1 cellular context compared by ENCODE assay signal in the genomic region with DNA sequence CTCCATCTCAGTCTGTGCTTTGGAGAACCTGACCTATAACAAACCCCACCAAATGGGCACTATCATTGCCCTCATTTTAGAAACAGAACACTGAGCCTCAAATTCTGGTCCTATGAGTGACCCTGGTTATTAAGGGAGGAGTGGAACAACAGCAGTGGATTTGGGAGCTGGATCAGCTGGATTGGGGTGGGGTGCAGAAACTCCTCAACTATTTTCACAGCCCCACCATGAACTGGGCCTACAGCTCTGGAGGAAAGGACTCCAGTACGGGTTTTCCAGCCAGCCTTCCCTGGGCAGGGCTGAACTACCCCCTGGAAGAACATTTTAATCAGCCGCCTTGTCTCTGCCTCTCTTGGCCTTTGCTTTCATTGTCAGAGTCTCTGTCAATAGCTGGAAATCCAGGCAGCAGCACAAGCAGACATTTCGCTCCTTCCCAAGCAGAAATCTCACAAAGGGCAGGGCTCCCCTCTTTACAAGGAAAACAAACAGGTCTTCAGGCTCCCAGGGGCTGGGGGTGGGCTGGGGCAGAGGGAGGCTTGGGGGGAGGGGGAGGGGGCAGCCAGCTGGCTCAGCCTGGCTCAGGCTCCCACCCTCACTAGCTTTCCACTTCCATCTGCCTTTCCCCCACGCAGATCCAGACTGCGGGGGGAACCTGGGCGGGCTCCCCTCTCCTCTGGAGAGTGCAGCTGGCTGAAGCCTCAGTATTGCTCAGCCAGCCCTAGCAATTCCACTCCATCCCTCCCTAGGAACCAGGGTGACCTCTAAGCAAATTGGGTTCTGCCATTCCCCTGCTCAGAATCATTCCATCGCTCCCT.
TF ChIP-seq lines count a peak whose summit lies in the region.

No MANE protein-coding gene starts in this region.

TF ChIP-seq in HEK293, 187 proteins besides CTCF, POLR2A, EP300 and RAD21 (continued from another document and continues in another):
- peak; percentile 58; the same call in 1 of the 2 replicates for TF ChIP-seq ZNF394 (tag by site-specific recombination; IDR thresholded peaks at IDR 0.05; ENCODE audit: borderline replicate concordance)
- no peak for TF ChIP-seq ZNF155 (tag by site-specific recombination; IDR thresholded peaks at IDR 0.05)
- peak; percentile 38; the same call in 1 of the 2 replicates for TF ChIP-seq ZFP3 (tag by site-specific recombination; IDR thresholded peaks at IDR 0.05; ENCODE audit: low read depth)
- no peak; the same call in 1 of the 2 replicates for TF ChIP-seq GFI1B (tag by site-specific recombination; IDR thresholded peaks at IDR 0.05)
- no peak for TF ChIP-seq ZNF658 (tag by site-specific recombination; IDR thresholded peaks at IDR 0.05)
- TF ChIP-seq ZNF426 (tag by site-specific recombination; IDR thresholded peaks at IDR 0.05), result no peak
- TF ChIP-seq ZNF549 (tag by site-specific recombination; IDR thresholded peaks at IDR 0.05), result no peak
- no peak for TF ChIP-seq BCL11A (tag by site-specific recombination; IDR thresholded peaks at IDR 0.05; ENCODE audit: low read depth)
- peak; percentile 86; the same call in 1 of the 2 replicates for TF ChIP-seq ZNF660 (tag by site-specific recombination; IDR thresholded peaks at IDR 0.05)
- TF ChIP-seq, protein P1, sequence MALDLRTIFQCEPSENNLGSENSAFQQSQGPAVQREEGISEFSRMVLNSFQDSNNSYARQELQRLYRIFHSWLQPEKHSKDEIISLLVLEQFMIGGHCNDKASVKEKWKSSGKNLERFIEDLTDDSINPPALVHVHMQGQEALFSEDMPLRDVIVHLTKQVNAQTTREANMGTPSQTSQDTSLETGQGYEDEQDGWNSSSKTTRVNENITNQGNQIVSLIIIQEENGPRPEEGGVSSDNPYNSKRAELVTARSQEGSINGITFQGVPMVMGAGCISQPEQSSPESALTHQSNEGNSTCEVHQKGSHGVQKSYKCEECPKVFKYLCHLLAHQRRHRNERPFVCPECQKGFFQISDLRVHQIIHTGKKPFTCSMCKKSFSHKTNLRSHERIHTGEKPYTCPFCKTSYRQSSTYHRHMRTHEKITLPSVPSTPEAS (tag by site-specific recombination; IDR thresholded peaks at IDR 0.05), result peak; percentile 34; the same call in 1 of the 2 replicates
- no peak for TF ChIP-seq GLI2 (tag by site-specific recombination; IDR thresholded peaks at IDR 0.05; ENCODE audit: borderline replicate concordance, low read depth)
- TF ChIP-seq ZNF121 (tag by site-specific recombination; IDR thresholded peaks at IDR 0.05), result no peak
- no peak for TF ChIP-seq ZNF239 (tag by site-specific recombination; IDR thresholded peaks at IDR 0.05)
- TF ChIP-seq ZNF354C (tag by site-specific recombination; IDR thresholded peaks at IDR 0.05; ENCODE audit: borderline replicate concordance, low read depth), result no peak
- no peak for TF ChIP-seq ZNF138 (tag by site-specific recombination; IDR thresholded peaks at IDR 0.05; ENCODE audit: borderline replicate concordance)
- TF ChIP-seq, protein P2, sequence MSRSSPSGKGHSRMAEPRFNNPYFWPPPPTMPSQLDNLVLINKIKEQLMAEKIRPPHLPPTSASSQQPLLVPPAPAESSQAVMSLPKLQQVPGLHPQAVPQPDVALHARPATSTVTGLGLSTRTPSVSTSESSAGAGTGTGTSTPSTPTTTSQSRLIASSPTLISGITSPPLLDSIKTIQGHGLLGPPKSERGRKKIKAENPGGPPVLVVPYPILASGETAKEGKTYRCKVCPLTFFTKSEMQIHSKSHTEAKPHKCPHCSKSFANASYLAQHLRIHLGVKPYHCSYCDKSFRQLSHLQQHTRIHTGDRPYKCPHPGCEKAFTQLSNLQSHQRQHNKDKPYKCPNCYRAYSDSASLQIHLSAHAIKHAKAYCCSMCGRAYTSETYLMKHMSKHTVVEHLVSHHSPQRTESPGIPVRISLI (tag by site-specific recombination; IDR thresholded peaks at IDR 0.05), result 0 out of 2 replicates have a peak, but pooled peaks have one; percentile 69
- TF ChIP-seq ZSCAN16 (tag by site-specific recombination; IDR thresholded peaks at IDR 0.05), result no peak
- TF ChIP-seq ZNF555 (tag by site-specific recombination; conservative IDR thresholded peaks at IDR 0.05), result no peak
- no peak for TF ChIP-seq SCRT2 (tag by site-specific recombination; IDR thresholded peaks at IDR 0.05)
- TF ChIP-seq, protein P3, sequence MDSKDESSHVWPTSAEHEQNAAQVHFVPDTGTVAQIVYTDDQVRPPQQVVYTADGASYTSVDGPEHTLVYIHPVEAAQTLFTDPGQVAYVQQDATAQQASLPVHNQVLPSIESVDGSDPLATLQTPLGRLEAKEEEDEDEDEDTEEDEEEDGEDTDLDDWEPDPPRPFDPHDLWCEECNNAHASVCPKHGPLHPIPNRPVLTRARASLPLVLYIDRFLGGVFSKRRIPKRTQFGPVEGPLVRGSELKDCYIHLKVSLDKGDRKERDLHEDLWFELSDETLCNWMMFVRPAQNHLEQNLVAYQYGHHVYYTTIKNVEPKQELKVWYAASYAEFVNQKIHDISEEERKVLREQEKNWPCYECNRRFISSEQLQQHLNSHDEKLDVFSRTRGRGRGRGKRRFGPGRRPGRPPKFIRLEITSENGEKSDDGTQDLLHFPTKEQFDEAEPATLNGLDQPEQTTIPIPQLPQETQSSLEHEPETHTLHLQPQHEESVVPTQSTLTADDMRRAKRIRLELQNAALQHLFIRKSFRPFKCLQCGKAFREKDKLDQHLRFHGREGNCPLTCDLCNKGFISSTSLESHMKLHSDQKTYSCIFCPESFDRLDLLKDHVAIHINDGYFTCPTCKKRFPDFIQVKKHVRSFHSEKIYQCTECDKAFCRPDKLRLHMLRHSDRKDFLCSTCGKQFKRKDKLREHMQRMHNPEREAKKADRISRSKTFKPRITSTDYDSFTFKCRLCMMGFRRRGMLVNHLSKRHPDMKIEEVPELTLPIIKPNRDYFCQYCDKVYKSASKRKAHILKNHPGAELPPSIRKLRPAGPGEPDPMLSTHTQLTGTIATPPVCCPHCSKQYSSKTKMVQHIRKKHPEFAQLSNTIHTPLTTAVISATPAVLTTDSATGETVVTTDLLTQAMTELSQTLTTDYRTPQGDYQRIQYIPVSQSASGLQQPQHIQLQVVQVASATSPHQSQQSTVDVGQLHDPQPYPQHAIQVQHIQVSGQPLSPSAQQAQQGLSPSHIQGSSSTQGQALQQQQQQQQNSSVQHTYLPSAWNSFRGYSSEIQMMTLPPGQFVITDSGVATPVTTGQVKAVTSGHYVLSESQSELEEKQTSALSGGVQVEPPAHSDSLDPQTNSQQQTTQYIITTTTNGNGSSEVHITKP (tag by site-specific recombination; IDR thresholded peaks at IDR 0.05), result peak; percentile 96
- no peak for TF ChIP-seq ZNF621 (tag by site-specific recombination; IDR thresholded peaks at IDR 0.05)
- TF ChIP-seq ZNF571 (tag by site-specific recombination; IDR thresholded peaks at IDR 0.05), result no peak
- no peak for TF ChIP-seq PRDM1 (tag by site-specific recombination; IDR thresholded peaks at IDR 0.05)
- TF ChIP-seq, protein P4, sequence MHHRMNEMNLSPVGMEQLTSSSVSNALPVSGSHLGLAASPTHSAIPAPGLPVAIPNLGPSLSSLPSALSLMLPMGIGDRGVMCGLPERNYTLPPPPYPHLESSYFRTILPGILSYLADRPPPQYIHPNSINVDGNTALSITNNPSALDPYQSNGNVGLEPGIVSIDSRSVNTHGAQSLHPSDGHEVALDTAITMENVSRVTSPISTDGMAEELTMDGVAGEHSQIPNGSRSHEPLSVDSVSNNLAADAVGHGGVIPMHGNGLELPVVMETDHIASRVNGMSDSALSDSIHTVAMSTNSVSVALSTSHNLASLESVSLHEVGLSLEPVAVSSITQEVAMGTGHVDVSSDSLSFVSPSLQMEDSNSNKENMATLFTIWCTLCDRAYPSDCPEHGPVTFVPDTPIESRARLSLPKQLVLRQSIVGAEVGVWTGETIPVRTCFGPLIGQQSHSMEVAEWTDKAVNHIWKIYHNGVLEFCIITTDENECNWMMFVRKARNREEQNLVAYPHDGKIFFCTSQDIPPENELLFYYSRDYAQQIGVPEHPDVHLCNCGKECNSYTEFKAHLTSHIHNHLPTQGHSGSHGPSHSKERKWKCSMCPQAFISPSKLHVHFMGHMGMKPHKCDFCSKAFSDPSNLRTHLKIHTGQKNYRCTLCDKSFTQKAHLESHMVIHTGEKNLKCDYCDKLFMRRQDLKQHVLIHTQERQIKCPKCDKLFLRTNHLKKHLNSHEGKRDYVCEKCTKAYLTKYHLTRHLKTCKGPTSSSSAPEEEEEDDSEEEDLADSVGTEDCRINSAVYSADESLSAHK (tag by site-specific recombination; IDR thresholded peaks at IDR 0.05), result peak; percentile 53; the same call in 1 of the 2 replicates
- no peak for TF ChIP-seq ZNF623 (tag by site-specific recombination; IDR thresholded peaks at IDR 0.05)
- TF ChIP-seq ZNF350 (tag by site-specific recombination; IDR thresholded peaks at IDR 0.05), result no peak
- no peak for TF ChIP-seq ZNF292 (tag by site-specific recombination; IDR thresholded peaks at IDR 0.05; ENCODE audit: borderline replicate concordance, low read depth)
- TF ChIP-seq SP3 (tag by site-specific recombination; IDR thresholded peaks at IDR 0.05), result no peak; the same call in 1 of the 2 replicates
- TF ChIP-seq ZNF707 (tag by site-specific recombination; IDR thresholded peaks at IDR 0.05), result no peak
- TF ChIP-seq, protein P5, sequence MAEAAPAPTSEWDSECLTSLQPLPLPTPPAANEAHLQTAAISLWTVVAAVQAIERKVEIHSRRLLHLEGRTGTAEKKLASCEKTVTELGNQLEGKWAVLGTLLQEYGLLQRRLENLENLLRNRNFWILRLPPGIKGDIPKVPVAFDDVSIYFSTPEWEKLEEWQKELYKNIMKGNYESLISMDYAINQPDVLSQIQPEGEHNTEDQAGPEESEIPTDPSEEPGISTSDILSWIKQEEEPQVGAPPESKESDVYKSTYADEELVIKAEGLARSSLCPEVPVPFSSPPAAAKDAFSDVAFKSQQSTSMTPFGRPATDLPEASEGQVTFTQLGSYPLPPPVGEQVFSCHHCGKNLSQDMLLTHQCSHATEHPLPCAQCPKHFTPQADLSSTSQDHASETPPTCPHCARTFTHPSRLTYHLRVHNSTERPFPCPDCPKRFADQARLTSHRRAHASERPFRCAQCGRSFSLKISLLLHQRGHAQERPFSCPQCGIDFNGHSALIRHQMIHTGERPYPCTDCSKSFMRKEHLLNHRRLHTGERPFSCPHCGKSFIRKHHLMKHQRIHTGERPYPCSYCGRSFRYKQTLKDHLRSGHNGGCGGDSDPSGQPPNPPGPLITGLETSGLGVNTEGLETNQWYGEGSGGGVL (tag by site-specific recombination; IDR thresholded peaks at IDR 0.05), result peak; percentile 94
- TF ChIP-seq GLI4 (tag by site-specific recombination; IDR thresholded peaks at IDR 0.05), result no peak
- no peak for TF ChIP-seq SCRT1 (tag by site-specific recombination; IDR thresholded peaks at IDR 0.05; ENCODE audit: borderline replicate concordance)
- TF ChIP-seq ZNF2 (tag by site-specific recombination; IDR thresholded peaks at IDR 0.05), result 0 out of 2 replicates have a peak, but pooled peaks have one; percentile 63
- TF ChIP-seq ZNF530 (tag by site-specific recombination; IDR thresholded peaks at IDR 0.05; ENCODE audit: low read depth), result no peak
- TF ChIP-seq ZNF76 (tag by site-specific recombination; IDR thresholded peaks at IDR 0.05; ENCODE audit: borderline replicate concordance, low read depth), result no peak
- peak; percentile 92 for TF ChIP-seq ZNF561 (tag by site-specific recombination; IDR thresholded peaks at IDR 0.05; ENCODE audit: borderline replicate concordance)
- TF ChIP-seq SP7 (tag by site-specific recombination; IDR thresholded peaks at IDR 0.05), result peak; percentile 82
- 0 out of 2 replicates have a peak, but pooled peaks have one; percentile 15 for TF ChIP-seq ZNF768 (tag by site-specific recombination; IDR thresholded peaks at IDR 0.05)
- peak; percentile 93 for TF ChIP-seq ZNF184 (tag by site-specific recombination; IDR thresholded peaks at IDR 0.05)
- peak; percentile 77 for TF ChIP-seq GLIS2 (tag by site-specific recombination; IDR thresholded peaks at IDR 0.05)
- TF ChIP-seq YY2 (tag by site-specific recombination; IDR thresholded peaks at IDR 0.05), result no peak
- TF ChIP-seq ZNF791 (tag by site-specific recombination; IDR thresholded peaks at IDR 0.05), result no peak
- no peak for TF ChIP-seq ZSCAN23 (tag by site-specific recombination; IDR thresholded peaks at IDR 0.05)
- TF ChIP-seq, protein P6, sequence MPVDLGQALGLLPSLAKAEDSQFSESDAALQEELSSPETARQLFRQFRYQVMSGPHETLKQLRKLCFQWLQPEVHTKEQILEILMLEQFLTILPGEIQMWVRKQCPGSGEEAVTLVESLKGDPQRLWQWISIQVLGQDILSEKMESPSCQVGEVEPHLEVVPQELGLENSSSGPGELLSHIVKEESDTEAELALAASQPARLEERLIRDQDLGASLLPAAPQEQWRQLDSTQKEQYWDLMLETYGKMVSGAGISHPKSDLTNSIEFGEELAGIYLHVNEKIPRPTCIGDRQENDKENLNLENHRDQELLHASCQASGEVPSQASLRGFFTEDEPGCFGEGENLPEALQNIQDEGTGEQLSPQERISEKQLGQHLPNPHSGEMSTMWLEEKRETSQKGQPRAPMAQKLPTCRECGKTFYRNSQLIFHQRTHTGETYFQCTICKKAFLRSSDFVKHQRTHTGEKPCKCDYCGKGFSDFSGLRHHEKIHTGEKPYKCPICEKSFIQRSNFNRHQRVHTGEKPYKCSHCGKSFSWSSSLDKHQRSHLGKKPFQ (tag by site-specific recombination; IDR thresholded peaks at IDR 0.05), result 0 out of 2 replicates have a peak, but pooled peaks have one; percentile 32
- no peak for TF ChIP-seq ZNF423 (tag by site-specific recombination; IDR thresholded peaks at IDR 0.05)
- TF ChIP-seq ZNF792 (tag by site-specific recombination; IDR thresholded peaks at IDR 0.05), result no peak
